Comparison of ENCODE assay signal across 1 cellular context in genomic region chr20:44428174-44429016, GRCh38.
TF ChIP-seq lines count a peak whose summit lies in the region.

No MANE protein-coding gene starts in this region.

TF ChIP-seq in HepG2, 621 proteins besides CTCF, POLR2A, EP300 and RAD21 (continued from another document and continues in another):
- TF ChIP-seq DPF2 (CRISPR knock-in tag; IDR thresholded peaks at IDR 0.05; ENCODE audit: borderline replicate concordance, low read depth) (peak; percentile 94), DMAP1 (CRISPR knock-in tag; IDR thresholded peaks at IDR 0.05) (peak; percentile 46; the same call in 1 of the 2 replicates), ZUFSP (CRISPR knock-in tag; IDR thresholded peaks at IDR 0.05; ENCODE audit: borderline replicate concordance) (no peak), ZNF142 (CRISPR knock-in tag; IDR thresholded peaks at IDR 0.05) (no peak), CHCHD3 (CRISPR knock-in tag; IDR thresholded peaks at IDR 0.05) (no peak), ZNF776 (CRISPR knock-in tag; IDR thresholded peaks at IDR 0.05) (no peak), SALL2 (CRISPR knock-in tag; IDR thresholded peaks at IDR 0.05) (no peak), RBM22 (optimal IDR thresholded peaks at IDR 0.05; ENCODE audit: low read length) (peak; percentile 99), ZNF800 (CRISPR knock-in tag; IDR thresholded peaks at IDR 0.05) (no peak), RFX1 (IDR thresholded peaks at IDR 0.05) (no peak), NFE2L2 (IDR thresholded peaks at IDR 0.05; ENCODE audit: low read length) (no peak), PCBP1 (IDR thresholded peaks at IDR 0.05; ENCODE audit: borderline replicate concordance, low read depth, low read length) (no peak), ZBTB3 (CRISPR knock-in tag; IDR thresholded peaks at IDR 0.05; ENCODE audit: borderline replicate concordance, low read depth) (0 out of 2 replicates have a peak, but pooled peaks have one; percentile 91), RARA (CRISPR knock-in tag; IDR thresholded peaks at IDR 0.05) (peak; percentile 87), ZZZ3 (CRISPR knock-in tag; IDR thresholded peaks at IDR 0.05; ENCODE audit: borderline replicate concordance) (no peak), WIZ (CRISPR knock-in tag; IDR thresholded peaks at IDR 0.05) (no peak; the same call in 1 of the 2 replicates), ZSCAN29 (CRISPR knock-in tag; conservative IDR thresholded peaks at IDR 0.05) (peak; percentile 91; the same call in 1 of the 2 replicates), ZNF205 (CRISPR knock-in tag; IDR thresholded peaks at IDR 0.05) (peak; percentile 83; the same call in 1 of the 2 replicates), ZNF337 (CRISPR knock-in tag; IDR thresholded peaks at IDR 0.05; ENCODE audit: borderline replicate concordance, low read depth) (peak; percentile 87; the same call in 1 of the 2 replicates), PRMT3 (CRISPR knock-in tag; IDR thresholded peaks at IDR 0.05; ENCODE audit: borderline replicate concordance, low read depth) (0 out of 2 replicates have a peak, but pooled peaks have one; percentile 21), IKZF5 (CRISPR knock-in tag; IDR thresholded peaks at IDR 0.05) (peak; percentile 96), ZNF18 (CRISPR knock-in tag; IDR thresholded peaks at IDR 0.05; ENCODE audit: insufficient replicate concordance) (peak; percentile 18), HHEX (CRISPR knock-in tag; IDR thresholded peaks at IDR 0.05) (peak; percentile 68), MYPOP (CRISPR knock-in tag; IDR thresholded peaks at IDR 0.05) (peak; percentile 81; the same call in 1 of the 2 replicates), POGK (CRISPR knock-in tag; conservative IDR thresholded peaks at IDR 0.05) (peak; percentile 75; the same call in 1 of the 2 replicates), ZBTB37 (CRISPR knock-in tag; IDR thresholded peaks at IDR 0.05) (peak; percentile 39; the same call in 1 of the 2 replicates), ZNF605 (CRISPR knock-in tag; IDR thresholded peaks at IDR 0.05) (0 out of 2 replicates have a peak, but pooled peaks have one; percentile 71), ZNF180 (CRISPR knock-in tag; IDR thresholded peaks at IDR 0.05; ENCODE audit: borderline replicate concordance, low read depth) (no peak), CBX5 (CRISPR knock-in tag; IDR thresholded peaks at IDR 0.05; ENCODE audit: borderline replicate concordance) (peak; percentile 97), YEATS2 (CRISPR knock-in tag; IDR thresholded peaks at IDR 0.05; ENCODE audit: borderline replicate concordance) (peak; percentile 80; the same call in 1 of the 2 replicates), ZNF543 (CRISPR knock-in tag; IDR thresholded peaks at IDR 0.05) (peak; percentile 80; the same call in 1 of the 2 replicates), ZNF816 (CRISPR knock-in tag; IDR thresholded peaks at IDR 0.05; ENCODE audit: borderline replicate concordance) (peak; percentile 67; the same call in 1 of the 2 replicates), ZNF670 (CRISPR knock-in tag; IDR thresholded peaks at IDR 0.05; ENCODE audit: borderline replicate concordance) (peak; percentile 73; the same call in 1 of the 2 replicates), NCOA1 (CRISPR knock-in tag; IDR thresholded peaks at IDR 0.05) (no peak), ZIK1 (CRISPR knock-in tag; IDR thresholded peaks at IDR 0.05; ENCODE audit: borderline replicate concordance, low read depth) (peak; percentile 74; the same call in 1 of the 2 replicates), SAFB2 (CRISPR knock-in tag; IDR thresholded peaks at IDR 0.05; ENCODE audit: borderline replicate concordance, low read depth) (no peak), CEBPB (IDR thresholded peaks at IDR 0.05; ENCODE audit: borderline replicate concordance, low read depth, low read length) (peak; percentile 100), NFRKB (IDR thresholded peaks at IDR 0.05) (no peak), SKI (IDR thresholded peaks at IDR 0.05; ENCODE audit: partially characterized antibody) (no peak), NCOA5 (CRISPR knock-in tag; IDR thresholded peaks at IDR 0.05) (no peak), HNRNPLL (IDR thresholded peaks at IDR 0.05; ENCODE audit: low read depth, low read length, poor library complexity, severe bottlenecking) (no peak), CHD2 (IDR thresholded peaks at IDR 0.05; ENCODE audit: low read depth, low read length) (0 out of 2 replicates have a peak, but pooled peaks have one; percentile 13), U2AF1 (optimal IDR thresholded peaks at IDR 0.05; ENCODE audit: low read depth, low read length) (no peak), SMARCC2 (IDR thresholded peaks at IDR 0.05) (no peak), ARHGAP35 (CRISPR knock-in tag; IDR thresholded peaks at IDR 0.05; ENCODE audit: borderline replicate concordance) (no peak), BRF2 (CRISPR knock-in tag; IDR thresholded peaks at IDR 0.05) (peak; percentile 61; the same call in 1 of the 2 replicates), MATR3 (CRISPR knock-in tag; IDR thresholded peaks at IDR 0.05) (no peak), ZNF460 (CRISPR knock-in tag; IDR thresholded peaks at IDR 0.05; ENCODE audit: borderline replicate concordance) (peak; percentile 18; the same call in 1 of the 2 replicates), FOXA3 (CRISPR knock-in tag; IDR thresholded peaks at IDR 0.05) (peak; percentile 99)
